ENCODE assay signal across 11 cellular contexts in the genomic region with DNA sequence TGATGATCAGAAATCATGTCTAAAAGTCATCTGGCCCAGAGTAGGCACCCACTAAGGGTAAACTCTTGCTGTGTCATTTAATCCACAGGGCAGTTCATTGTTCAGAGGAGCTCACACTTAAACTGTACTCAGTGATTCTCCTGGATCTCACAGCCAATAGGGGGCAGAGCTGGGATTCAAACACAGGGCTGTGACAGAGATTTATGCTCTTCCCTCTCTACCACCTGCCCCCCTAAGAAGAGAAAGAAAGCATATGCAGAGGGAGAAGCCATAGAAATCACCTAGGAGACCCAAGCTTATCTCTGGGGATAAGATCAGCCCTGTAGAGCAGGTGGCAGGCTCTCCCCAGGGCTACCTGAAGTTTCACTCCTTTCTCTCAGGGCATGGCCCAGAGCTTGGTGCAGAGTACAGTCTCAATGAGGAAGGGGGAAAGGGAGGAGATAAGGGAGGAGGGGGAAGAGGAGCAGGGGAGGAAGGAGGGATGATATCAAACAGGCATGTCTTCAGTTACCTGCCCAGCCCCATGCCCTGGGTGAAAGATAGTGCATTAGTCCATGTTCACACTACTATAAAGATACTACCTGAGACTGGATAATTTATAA. TPM values are rescaled to one million over a fixed set of nuclear protein-coding genes. Genes with fewer than 3 reads are reported as not detected.
DNase-seq lines count a peak whose midpoint lies in the region; ATAC-seq and TF ChIP-seq lines count a peak whose summit lies in the region.
"Had no signal": no experiment of that assay in that cellular context is flagged by ENCODE, and none has a peak within 500 bp of the region (broad histone marks: within the 10 kb centered on the region; RNA-seq: fewer than 3 reads in every experiment).

No MANE protein-coding gene starts in this region.

- peaks cover 27% of the 10 kb centered on the region in 2 donors for H3K27me3 Mint-ChIP-seq in stimulated activated naive B cell treated with anti-CD40 and anti-IgM and Interleukin-4, amounts not matched to agents 10 μg/mL and 1 μg/mL and 100 μg/mL, for 72 hours

- no peak overlapping the region for H3K4me3 Mint-ChIP-seq in stimulated activated naive B cell treated with anti-CD40 and anti-IgM and Interleukin-4, amounts not matched to agents 10 μg/mL and 1 μg/mL and 100 μg/mL, for 72 hours
- H3K4me3 Mint-ChIP-seq: stimulated activated naive CD8-positive, alpha-beta T cell treated with anti-CD3 and anti-CD28 coated beads, Interleukin-15, Interleukin-2, amounts not matched to agents 100 ng/mL and 50 ng/mL, for 24 hours had no signal

- no peaks in the 10 kb centered on the region for H3K27me3 ChIP-seq in iPS-20b (ENCODE audit: insufficient read depth, low read length)
- H3K27me3 ChIP-seq: neutrophil had no signal

- no peaks in the 10 kb centered on the region for H3K9me3 ChIP-seq in iPS-20b (ENCODE audit: insufficient read depth, low read depth, low read length)
- H3K9me3 ChIP-seq: neutrophil had no signal

- TF ChIP-seq CTCF in AG09319 (IDR thresholded peaks at IDR 0.05; ENCODE audit: low read depth, low read length) = peak; percentile 24
- TF ChIP-seq CTCF in HFF-Myc (IDR thresholded peaks at IDR 0.05; ENCODE audit: low read depth, low read length, missing control alignments) = peak; percentile 38

- peak overlapping the region; percentile 43; the same call in 1 of the 2 replicates for H3K9ac ChIP-seq in iPS-20b (ENCODE audit: low read depth, low read length)

- in situ Hi-C loops in SK-MEL-5 (cut with HindIII; ENCODE audit: low pct_unique_long_range_greater_than_20kb, low sequenced_read_pairs) = no loop called here

- no peaks in the 10 kb centered on the region for H3K36me3 ChIP-seq in iPS-20b (ENCODE audit: insufficient read depth, low read depth, low read length)
- H3K36me3 ChIP-seq: neutrophil had no signal

- no peak overlapping the region for H3K27ac Mint-ChIP-seq in stimulated activated naive B cell treated with anti-CD40 and anti-IgM and Interleukin-4, amounts not matched to agents 10 μg/mL and 1 μg/mL and 100 μg/mL, for 72 hours
- H3K27ac Mint-ChIP-seq: stimulated activated naive CD8-positive, alpha-beta T cell treated with anti-CD3 and anti-CD28 coated beads, Interleukin-15, Interleukin-2, amounts not matched to agents 100 ng/mL and 50 ng/mL, for 24 hours had no signal

- no peak for DNase-seq in AG09319 (ENCODE audit: extremely low read depth, low read depth)
- DNase-seq in HFF-Myc (ENCODE audit: extremely low read depth, low read depth) = no peak
- peak; percentile 52 for DNase-seq in SK-MEL-5 (ENCODE audit: low read depth, low spot score)
- DNase-seq in stimulated activated naive B cell treated with anti-CD40 and anti-IgM and Interleukin-4, amounts not matched to agents 10 μg/mL and 1 μg/mL and 100 μg/mL, for 72 hours = no peak
- DNase-seq in NCI-H748 treated with DMSO at 0.1 percent for 48 hours (lab: John Stamatoyannopoulos, UW) = no peak
- DNase-seq: effector memory CD4-positive, alpha-beta T cell had no signal

- peaks cover 3% of the 10 kb centered on the region; the same call in 1 of the 2 replicates for H3K4me1 ChIP-seq in iPS-20b (ENCODE audit: insufficient read depth, low read length)

- no peak overlapping the region for H3K4me3 ChIP-seq in HFF-Myc (replicated peaks; ENCODE audit: low read depth, low read length)
- H3K4me3 ChIP-seq in iPS-20b (ENCODE audit: low read length) = no peak overlapping the region

- H3K9me3 Mint-ChIP-seq in stimulated activated naive B cell treated with anti-CD40 and anti-IgM and Interleukin-4, amounts not matched to agents 10 μg/mL and 1 μg/mL and 100 μg/mL, for 72 hours = peaks cover 1 to 4% of the 10 kb centered on the region in 2 donors
- H3K9me3 Mint-ChIP-seq: stimulated activated naive CD8-positive, alpha-beta T cell treated with anti-CD3 and anti-CD28 coated beads, Interleukin-15, Interleukin-2, amounts not matched to agents 100 ng/mL and 50 ng/mL, for 24 hours had no signal

- ATAC-seq in stimulated activated naive B cell treated with anti-CD40 and anti-IgM and Interleukin-4, amounts not matched to agents 10 μg/mL and 1 μg/mL and 100 μg/mL, for 72 hours (replicated peaks) = no peak
- ATAC-seq in HG02840 (IDR thresholded peaks at IDR 0.05; ENCODE audit: low FRiP score, unreplicated experiment) (no peak), GM18907 (IDR thresholded peaks at IDR 0.05; ENCODE audit: unreplicated experiment) (no peak)

- H3K36me3 Mint-ChIP-seq in stimulated activated naive B cell treated with anti-CD40 and anti-IgM and Interleukin-4, amounts not matched to agents 10 μg/mL and 1 μg/mL and 100 μg/mL, for 72 hours = no peaks in the 10 kb centered on the region

- no peak overlapping the region for H3K27ac ChIP-seq in iPS-20b (ENCODE audit: low read length)
- H3K27ac ChIP-seq: neutrophil had no signal

- peaks cover 0 to 2% of the 10 kb centered on the region in 2 donors for H3K4me1 Mint-ChIP-seq in stimulated activated naive B cell treated with anti-CD40 and anti-IgM and Interleukin-4, amounts not matched to agents 10 μg/mL and 1 μg/mL and 100 μg/mL, for 72 hours

RNA-seq across cellular contexts. Expression of gene ADPGK, which starts 51.8 kb away (rescaled TPM):
- 78.6 and 82.0 TPM in 2 replicates for total RNA-seq in SK-MEL-5 (2014; rRNA removed; shearing (Covaris generic))
- polyA plus RNA-seq in SK-MEL-5 (2015; cell fraction: cytosol; rRNA removed) = 60.8 and 75.5 TPM in 2 replicates
- polyA plus RNA-seq in SK-MEL-5 (2015; cell fraction: nucleus; rRNA removed) = 143 and 158 TPM in 2 replicates
